20 cellular contexts compared by ENCODE assay signal in the genomic region with DNA sequence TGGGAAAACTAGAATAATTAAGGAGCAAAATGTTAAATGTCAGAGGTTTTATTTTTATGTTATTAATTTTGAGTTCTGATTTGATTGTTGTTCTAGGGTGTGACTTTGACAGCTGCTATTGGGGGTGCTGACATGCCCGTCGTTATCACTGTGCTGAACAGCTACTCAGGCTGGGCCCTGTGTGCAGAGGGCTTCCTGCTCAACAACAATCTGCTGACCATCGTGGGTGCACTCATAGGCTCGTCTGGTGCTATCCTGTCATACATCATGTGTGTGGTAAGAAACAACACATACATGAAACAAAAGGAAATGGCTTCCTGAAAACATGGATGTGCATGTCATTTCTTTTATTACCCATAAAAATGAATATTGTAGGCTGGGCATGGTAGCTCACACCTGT.
"Had no signal": no experiment of that assay in that cellular context is flagged by ENCODE, and none has a peak within 500 bp of the region (broad histone marks: within the 10 kb centered on the region; RNA-seq: fewer than 3 reads in every experiment).

No MANE protein-coding gene starts in this region.

- H3K4me3 Mint-ChIP-seq: activated T-cell treated with anti-CD3 and anti-CD28 coated beads, Interleukin-2, amount 50 U/mL, for 24 hours; activated T-helper 17 cell treated with anti-CD3 and anti-CD28 coated beads, Interleukin-2, amount 50 U/mL, for 72 hours; natural killer cell; T-helper 1 cell treated with Interleukin-12 subunit alpha and Interleukin-12 subunit beta and Interleukin-4 antibody, amounts not matched to agents 30 μg/mL and 1 μg/mL, for 36 hours; WTC11 had no signal

- H3K27ac Mint-ChIP-seq: activated naive CD4-positive, alpha-beta T cell treated with anti-CD3 and anti-CD28 coated beads, Interleukin-2, amount 50 U/mL, for 72 hours; activated T-cell treated with anti-CD3 and anti-CD28 coated beads, Interleukin-2, amount 50 U/mL, for 24 hours; activated T-helper 17 cell treated with anti-CD3 and anti-CD28 coated beads, Interleukin-2, amount 50 U/mL, for 72 hours; T-helper 1 cell treated with Interleukin-12 subunit alpha and Interleukin-12 subunit beta and Interleukin-4 antibody, amounts not matched to agents 30 μg/mL and 1 μg/mL, for 36 hours; WTC11 had no signal

- ATAC-seq: gastroesophageal sphincter, natural killer cell, right cardiac atrium, upper lobe of right lung, WTC11 had no signal

- H3K36me3 ChIP-seq: breast epithelium, colonic mucosa had no signal

- H3K27me3 ChIP-seq: breast epithelium, colonic mucosa, esophagus muscularis mucosa, gastroesophageal sphincter, pancreas, upper lobe of right lung had no signal

- H3K9me3 ChIP-seq: breast epithelium, colonic mucosa, esophagus muscularis mucosa, gastroesophageal sphincter, pancreas, psoas muscle, upper lobe of right lung had no signal

- DNase-seq: activated T-cell treated with anti-CD3 and anti-CD28 coated beads, Interleukin-2, amount 50 U/mL, for 24 hours; colonic mucosa; head of caudate nucleus; mesendoderm; natural killer cell; pancreas; psoas muscle; right cardiac atrium; stimulated activated CD4-positive, alpha-beta T cell treated with anti-CD3 and anti-CD28 coated beads, Interleukin-15, amount 100 ng/mL, for 24 hours; stimulated activated naive CD4-positive, alpha-beta T cell; T1000; upper lobe of right lung had no signal

- H3K4me3 ChIP-seq: breast epithelium, colonic mucosa, esophagus muscularis mucosa, gastroesophageal sphincter, pancreas, psoas muscle, skin epidermis, upper lobe of right lung had no signal

- H3K4me1 ChIP-seq: breast epithelium, colonic mucosa, pancreas, psoas muscle, upper lobe of right lung had no signal

- H3K4me1 Mint-ChIP-seq: WTC11 had no signal

- H3K27ac ChIP-seq: breast epithelium, colonic mucosa, pancreas, upper lobe of right lung had no signal

- H3K27me3 Mint-ChIP-seq: activated T-cell treated with anti-CD3 and anti-CD28 coated beads, Interleukin-2, amount 50 U/mL, for 24 hours; activated T-helper 17 cell treated with anti-CD3 and anti-CD28 coated beads, Interleukin-2, amount 50 U/mL, for 72 hours had no signal

- H3K36me3 Mint-ChIP-seq: natural killer cell had no signal

- H3K9me3 Mint-ChIP-seq: activated T-helper 17 cell treated with anti-CD3 and anti-CD28 coated beads, Interleukin-2, amount 50 U/mL, for 72 hours; WTC11 had no signal
